Comparison of ENCODE assay signal across 18 cellular contexts in genomic region chr2:197359859-197360258, GRCh38. TPM values are rescaled to one million over a fixed set of nuclear protein-coding genes. Genes with fewer than 3 reads are reported as not detected.
DNase-seq lines count a peak whose midpoint lies in the region; ATAC-seq and TF ChIP-seq lines count a peak whose summit lies in the region.
"Had no signal": no experiment of that assay in that cellular context is flagged by ENCODE, and none has a peak within 500 bp of the region (broad histone marks: within the 10 kb centered on the region; RNA-seq: fewer than 3 reads in every experiment).

No MANE protein-coding gene starts in this region.

- H3K4me1 ChIP-seq in KMS-11 (ENCODE audit: low read depth, poor library complexity, severe bottlenecking) = peaks cover 6% of the 10 kb centered on the region
- H3K4me1 ChIP-seq: A549, left lung had no signal

- no peak overlapping the region for H2AFZ ChIP-seq in KMS-11 (ENCODE audit: low read depth)

- no peak overlapping the region for H3K9ac ChIP-seq in KMS-11

- H3K27ac ChIP-seq in KMS-11 (no peak overlapping the region), brain microvascular endothelial cell (no peak overlapping the region)
- H3K27ac ChIP-seq: A549, left lung, VCaP had no signal

- ATAC-seq in activated naive CD8-positive, alpha-beta T cell treated with anti-CD3 and anti-CD28 coated beads, Interleukin-2, amount 50 U/mL, for 24 hours = no peak
- ATAC-seq in stimulated activated effector memory CD8-positive, alpha-beta T cell treated with anti-CD3 and anti-CD28 coated beads, Interleukin-12 subunit alpha, Interleukin-12 subunit beta, amount 100 ng/mL, for 72 hours = no peak
- no peak for ATAC-seq in stimulated activated memory B cell treated with anti-CD40 and anti-IgM and Interleukin-4, amounts not matched to agents 10 μg/mL and 1 μg/mL and 100 μg/mL, for 72 hours
- ATAC-seq: left lung had no signal

- peaks cover 3% of the 10 kb centered on the region for H3K9me3 Mint-ChIP-seq in activated naive CD8-positive, alpha-beta T cell treated with anti-CD3 and anti-CD28 coated beads, Interleukin-2, amount 50 U/mL, for 24 hours
- H3K9me3 Mint-ChIP-seq in activated naive CD8-positive, alpha-beta T cell treated with anti-CD3 and anti-CD28 coated beads for 36 hours = peaks cover 3% of the 10 kb centered on the region
- no peaks in the 10 kb centered on the region for H3K9me3 Mint-ChIP-seq in stimulated activated effector memory CD8-positive, alpha-beta T cell treated with anti-CD3 and anti-CD28 coated beads, Interleukin-12 subunit alpha, Interleukin-12 subunit beta, amount 100 ng/mL, for 72 hours
- H3K9me3 Mint-ChIP-seq in stimulated activated memory B cell treated with anti-CD40 and anti-IgM and Interleukin-4, amounts not matched to agents 10 μg/mL and 1 μg/mL and 100 μg/mL, for 72 hours = no peaks in the 10 kb centered on the region

- peak overlapping the region; percentile 41 for H3K27ac Mint-ChIP-seq in activated naive CD8-positive, alpha-beta T cell treated with anti-CD3 and anti-CD28 coated beads, Interleukin-2, amount 50 U/mL, for 24 hours
- H3K27ac Mint-ChIP-seq in activated naive CD8-positive, alpha-beta T cell treated with anti-CD3 and anti-CD28 coated beads for 36 hours = no peak overlapping the region
- H3K27ac Mint-ChIP-seq in stimulated activated effector memory CD8-positive, alpha-beta T cell treated with anti-CD3 and anti-CD28 coated beads, Interleukin-12 subunit alpha, Interleukin-12 subunit beta, amount 100 ng/mL, for 72 hours = peak overlapping the region; percentile 26
- H3K27ac Mint-ChIP-seq in stimulated activated memory B cell treated with anti-CD40 and anti-IgM and Interleukin-4, amounts not matched to agents 10 μg/mL and 1 μg/mL and 100 μg/mL, for 72 hours = no peak overlapping the region
- H3K27ac Mint-ChIP-seq: activated CD8-positive, alpha-beta memory T cell treated with anti-CD3 and anti-CD28 coated beads, Interleukin-2, amount 10 ng/mL, durations not matched to agents 7 days and 5 days; activated naive CD4-positive, alpha-beta T cell treated with anti-CD3 and anti-CD28 coated beads, Interleukin-2, amount 10 ng/mL, durations not matched to agents 7 days and 5 days had no signal

- in situ Hi-C loops in brain microvascular endothelial cell (cut with HindIII; ENCODE audit: low pct_ligation_motif_present, low sequenced_read_pairs) = no loop called here

- H3K27me3 ChIP-seq in KMS-11 (ENCODE audit: insufficient read depth, low read depth) (no peaks in the 10 kb centered on the region), brain microvascular endothelial cell (replicated peaks) (no peaks in the 10 kb centered on the region)
- H3K27me3 ChIP-seq: left lung had no signal

- no peak overlapping the region for H3K4me2 ChIP-seq in KMS-11
- H3K4me2 ChIP-seq: A549 had no signal

- H3K79me2 ChIP-seq in KMS-11 (ENCODE audit: insufficient read depth, low read depth) = no peaks in the 10 kb centered on the region

- TF ChIP-seq CTCF in KMS-11 (conservative IDR thresholded peaks at IDR 0.05; ENCODE audit: low read depth, low read length) = 0 out of 2 replicates have a peak, but pooled peaks have one; percentile 24
- TF ChIP-seq CTCF in brain microvascular endothelial cell (IDR thresholded peaks at IDR 0.05; ENCODE audit: low read depth, low read length, missing control alignments) = peak; percentile 36

- H3K4me3 Mint-ChIP-seq in activated naive CD8-positive, alpha-beta T cell treated with anti-CD3 and anti-CD28 coated beads, Interleukin-2, amount 50 U/mL, for 24 hours = no peak overlapping the region
- H3K4me3 Mint-ChIP-seq in activated naive CD8-positive, alpha-beta T cell treated with anti-CD3 and anti-CD28 coated beads for 36 hours = no peak overlapping the region
- H3K4me3 Mint-ChIP-seq in stimulated activated effector memory CD8-positive, alpha-beta T cell treated with anti-CD3 and anti-CD28 coated beads, Interleukin-12 subunit alpha, Interleukin-12 subunit beta, amount 100 ng/mL, for 72 hours = no peak overlapping the region
- no peak overlapping the region for H3K4me3 Mint-ChIP-seq in stimulated activated memory B cell treated with anti-CD40 and anti-IgM and Interleukin-4, amounts not matched to agents 10 μg/mL and 1 μg/mL and 100 μg/mL, for 72 hours
- H3K4me3 Mint-ChIP-seq: activated CD8-positive, alpha-beta memory T cell treated with anti-CD3 and anti-CD28 coated beads, Interleukin-2, amount 10 ng/mL, durations not matched to agents 7 days and 5 days; activated naive CD4-positive, alpha-beta T cell treated with anti-CD3 and anti-CD28 coated beads, Interleukin-2, amount 10 ng/mL, durations not matched to agents 7 days and 5 days had no signal

- H3K27me3 Mint-ChIP-seq in activated naive CD8-positive, alpha-beta T cell treated with anti-CD3 and anti-CD28 coated beads, Interleukin-2, amount 50 U/mL, for 24 hours = no peaks in the 10 kb centered on the region
- H3K27me3 Mint-ChIP-seq in activated naive CD8-positive, alpha-beta T cell treated with anti-CD3 and anti-CD28 coated beads for 36 hours = no peaks in the 10 kb centered on the region
- no peaks in the 10 kb centered on the region for H3K27me3 Mint-ChIP-seq in stimulated activated memory B cell treated with anti-CD40 and anti-IgM and Interleukin-4, amounts not matched to agents 10 μg/mL and 1 μg/mL and 100 μg/mL, for 72 hours
- H3K27me3 Mint-ChIP-seq: activated CD8-positive, alpha-beta memory T cell treated with anti-CD3 and anti-CD28 coated beads, Interleukin-2, amount 10 ng/mL, durations not matched to agents 7 days and 5 days; activated naive CD4-positive, alpha-beta T cell treated with anti-CD3 and anti-CD28 coated beads, Interleukin-2, amount 10 ng/mL, durations not matched to agents 7 days and 5 days; stimulated activated naive CD8-positive, alpha-beta T cell treated with anti-CD3 and anti-CD28 coated beads, Interleukin-15, amount 100 ng/mL, for 72 hours had no signal

- peaks cover 46% of the 10 kb centered on the region for H3K4me1 Mint-ChIP-seq in activated naive CD8-positive, alpha-beta T cell treated with anti-CD3 and anti-CD28 coated beads, Interleukin-2, amount 50 U/mL, for 24 hours
- peaks cover 36% of the 10 kb centered on the region for H3K4me1 Mint-ChIP-seq in activated naive CD8-positive, alpha-beta T cell treated with anti-CD3 and anti-CD28 coated beads for 36 hours
- H3K4me1 Mint-ChIP-seq in stimulated activated effector memory CD8-positive, alpha-beta T cell treated with anti-CD3 and anti-CD28 coated beads, Interleukin-12 subunit alpha, Interleukin-12 subunit beta, amount 100 ng/mL, for 72 hours = peaks cover 16% of the 10 kb centered on the region
- peaks cover 10% of the 10 kb centered on the region for H3K4me1 Mint-ChIP-seq in stimulated activated memory B cell treated with anti-CD40 and anti-IgM and Interleukin-4, amounts not matched to agents 10 μg/mL and 1 μg/mL and 100 μg/mL, for 72 hours

- H4K20me1 ChIP-seq in KMS-11 (ENCODE audit: insufficient read depth) = no peaks in the 10 kb centered on the region

- no peaks in the 10 kb centered on the region for H3K36me3 ChIP-seq in KMS-11 (ENCODE audit: insufficient read depth)
- H3K36me3 ChIP-seq in brain microvascular endothelial cell (replicated peaks) = no peaks in the 10 kb centered on the region
- H3K36me3 ChIP-seq: left lung had no signal

- no peaks in the 10 kb centered on the region for H3K36me3 Mint-ChIP-seq in activated naive CD8-positive, alpha-beta T cell treated with anti-CD3 and anti-CD28 coated beads, Interleukin-2, amount 50 U/mL, for 24 hours (ENCODE audit: low read depth)
- peaks cover 7% of the 10 kb centered on the region for H3K36me3 Mint-ChIP-seq in activated naive CD8-positive, alpha-beta T cell treated with anti-CD3 and anti-CD28 coated beads for 36 hours
- H3K36me3 Mint-ChIP-seq in stimulated activated effector memory CD8-positive, alpha-beta T cell treated with anti-CD3 and anti-CD28 coated beads, Interleukin-12 subunit alpha, Interleukin-12 subunit beta, amount 100 ng/mL, for 72 hours = no peaks in the 10 kb centered on the region
- no peaks in the 10 kb centered on the region for H3K36me3 Mint-ChIP-seq in stimulated activated memory B cell treated with anti-CD40 and anti-IgM and Interleukin-4, amounts not matched to agents 10 μg/mL and 1 μg/mL and 100 μg/mL, for 72 hours
- H3K36me3 Mint-ChIP-seq: activated naive CD4-positive, alpha-beta T cell treated with anti-CD3 and anti-CD28 coated beads, Interleukin-2, amount 10 ng/mL, durations not matched to agents 7 days and 5 days had no signal

- H3K4me3 ChIP-seq in KMS-11 (IDR thresholded peaks at IDR 0.05; ENCODE audit: insufficient read depth, low read depth, low read length) = no peak overlapping the region
- no peak overlapping the region for H3K4me3 ChIP-seq in brain microvascular endothelial cell (ENCODE audit: low read depth, low read length)
- H3K4me3 ChIP-seq: A549, left lung had no signal

- no peak for DNase-seq in activated naive CD8-positive, alpha-beta T cell treated with anti-CD3 and anti-CD28 coated beads, Interleukin-2, amount 50 U/mL, for 24 hours
- DNase-seq in activated naive CD8-positive, alpha-beta T cell treated with anti-CD3 and anti-CD28 coated beads for 36 hours = no peak
- DNase-seq in brain microvascular endothelial cell = no peak
- no peak for DNase-seq in stimulated activated effector memory CD8-positive, alpha-beta T cell treated with anti-CD3 and anti-CD28 coated beads, Interleukin-12 subunit alpha, Interleukin-12 subunit beta, amount 100 ng/mL, for 72 hours (ENCODE audit: low spot score in 2 of 2)
- DNase-seq in NCI-H2029 treated with DMSO at 0.1 percent for 48 hours (lab: John Stamatoyannopoulos, UW) = no peak
- no peak for DNase-seq in GF-D8 (lab: John Stamatoyannopoulos, UW)
- DNase-seq: activated CD8-positive, alpha-beta memory T cell treated with anti-CD3 and anti-CD28 coated beads, Interleukin-2, amount 10 ng/mL, durations not matched to agents 7 days and 5 days; activated naive CD4-positive, alpha-beta T cell treated with anti-CD3 and anti-CD28 coated beads, Interleukin-2, amount 10 ng/mL, durations not matched to agents 7 days and 5 days; GDM1; left lung; NCI-H2081 treated with DMSO at 0.1 percent for 48 hours; posterior cingulate gyrus; RPMI8226 had no signal

RNA-seq across cellular contexts. Expression of gene ANKRD44, which starts 49.3 kb away (rescaled TPM):
- 100 to 1,000 TPM; 118 to 121 TPM for total RNA-seq in activated naive CD8-positive, alpha-beta T cell treated with anti-CD3 and anti-CD28 coated beads for 36 hours

Comparison
In these comparisons a context has a peak if more than half of its experiments do, and no peak if none do; other contexts are left out.
1. H3K27ac Mint-ChIP-seq: peak in activated naive CD8-positive, alpha-beta T cell treated with anti-CD3 and anti-CD28 coated beads, Interleukin-2, amount 50 U/mL, for 24 hours (single experiment) and stimulated activated effector memory CD8-positive, alpha-beta T cell treated with anti-CD3 and anti-CD28 coated beads, Interleukin-12 subunit alpha, Interleukin-12 subunit beta, amount 100 ng/mL, for 72 hours (single experiment); none in activated naive CD8-positive, alpha-beta T cell treated with anti-CD3 and anti-CD28 coated beads for 36 hours (single experiment) and stimulated activated memory B cell treated with anti-CD40 and anti-IgM and Interleukin-4, amounts not matched to agents 10 μg/mL and 1 μg/mL and 100 μg/mL, for 72 hours (single experiment).